8 cellular contexts compared by ENCODE assay signal in genomic region chr2:32946314-32947075, GRCh38. TPM values are rescaled to one million over a fixed set of nuclear protein-coding genes. Genes with fewer than 3 reads are reported as not detected.
A peak's percentile ranks its signal among the peaks of the same experiment; 100 is the strongest.
DNase-seq lines count a peak whose midpoint lies in the region; ATAC-seq and TF ChIP-seq lines count a peak whose summit lies in the region.

TSS of gene LTBP1 (plus strand) at chr2:32946953. CDS start at chr2:32947325, 372 bp downstream.

- peak; percentile 66 for ATAC-seq in GM18861 (IDR thresholded peaks at IDR 0.05; ENCODE audit: unreplicated experiment)
- peak; percentile 65 for ATAC-seq in HG03066 (IDR thresholded peaks at IDR 0.05; ENCODE audit: low read depth, unreplicated experiment)
- peak; percentile 89 for ATAC-seq in mucosa of descending colon

- intact Hi-C loops in mucosa of descending colon (cut with DNase I, micrococcal nuclease), result no loop called here

- peak; percentile 51 for TF ChIP-seq POLR2A in erythroblast (IDR thresholded peaks at IDR 0.05; ENCODE audit: low read length)

- DNase-seq in AG09319 (ENCODE audit: extremely low read depth, low read depth), result no peak
- DNase-seq in NCI-H446 treated with DMSO at 0.1 percent for 48 hours (lab: John Stamatoyannopoulos, UW), result peak; percentile 25
- peak; percentile 50 for DNase-seq in activated CD8-positive, alpha-beta memory T cell treated with anti-CD3 and anti-CD28 coated beads, Interleukin-2, amount 50 U/mL, for 4 hours
- DNase-seq in erythroblast (lab: John Stamatoyannopoulos, UW), result peak; percentile 91 to 93
- DNase-seq in mucosa of descending colon, result peak; percentile 83 to 85 (median 84)
- peak; percentile 26 for DNase-seq in stimulated activated CD8-positive, alpha-beta memory T cell treated with anti-CD3 and anti-CD28 coated beads, Interleukin-7, amount 100 ng/mL, for 24 hours (ENCODE audit: low read depth)

- TF ChIP-seq CTCF in AG09319 (IDR thresholded peaks at IDR 0.05; ENCODE audit: low read depth, low read length) (peak; percentile 95), mucosa of descending colon (IDR thresholded peaks at IDR 0.05) (peak; percentile 69)

- H3K4me1 ChIP-seq in mucosa of descending colon (ENCODE audit: low read depth), result peaks cover 11% of the 10 kb centered on the region

- H3K4me3 ChIP-seq in mucosa of descending colon, result peak within 1 kb of the TSS; percentile 54

- H3K9me3 ChIP-seq in mucosa of descending colon, result no peaks in the 10 kb centered on the region

- no peaks in the 10 kb centered on the region for H3K36me3 ChIP-seq in mucosa of descending colon (ENCODE audit: low read depth)

RNA-seq across cellular contexts. Expression of gene LTBP1, which starts in this region (rescaled TPM):
- total RNA-seq in mucosa of descending colon, result 10 to 100 TPM; 14.3 to 38.4 (median 33.6) TPM
